14 cellular contexts compared by ENCODE assay signal in the genomic region with DNA sequence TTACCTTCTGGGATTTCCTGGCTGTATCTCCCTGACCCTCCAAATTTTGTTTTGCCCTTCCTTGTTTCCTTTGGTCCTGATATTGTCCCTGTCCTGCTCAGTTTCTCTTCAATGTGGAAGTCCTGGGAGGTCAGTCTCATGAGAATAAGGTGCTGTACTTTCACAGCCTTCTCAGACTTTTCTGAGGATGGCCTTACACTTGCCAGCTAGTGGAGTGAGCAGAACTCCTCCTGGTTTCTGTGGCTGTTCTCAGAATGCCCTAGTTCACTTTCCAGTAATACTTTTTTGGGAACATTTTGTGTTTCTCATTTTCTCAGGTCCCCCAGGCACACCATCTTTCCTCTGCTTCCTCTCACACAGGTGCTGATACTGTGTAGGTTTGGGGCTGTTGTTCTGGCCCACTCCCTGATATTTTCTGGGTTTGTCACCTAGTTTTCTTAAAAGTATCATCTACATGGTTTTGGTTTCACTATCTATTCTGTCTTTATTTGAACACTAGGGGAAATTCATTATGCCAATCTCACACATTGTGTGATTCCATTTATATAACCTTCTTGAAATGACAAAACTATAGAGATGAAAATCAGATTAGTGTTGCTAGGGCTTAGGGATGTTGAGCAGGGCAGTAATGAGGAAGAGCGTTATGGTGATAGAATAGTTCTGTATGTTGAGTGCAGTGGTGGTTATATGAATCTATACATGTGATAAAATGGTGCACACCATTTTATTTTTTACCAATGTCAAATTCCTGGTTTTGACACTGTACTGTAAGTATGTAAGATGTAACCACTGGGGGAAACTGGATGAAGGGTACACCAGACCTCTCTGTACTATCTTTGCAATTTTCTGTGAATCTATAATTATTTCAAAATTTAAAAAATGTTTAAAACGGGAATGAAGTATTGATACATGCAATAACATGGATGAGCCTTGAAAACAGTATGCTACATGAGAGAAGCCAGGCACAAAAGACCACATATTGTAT. TPM values are rescaled to one million over a fixed set of nuclear protein-coding genes. Genes with fewer than 3 reads are reported as not detected.
DNase-seq lines count a peak whose midpoint lies in the region; ATAC-seq and TF ChIP-seq lines count a peak whose summit lies in the region.
"Had no signal": no experiment of that assay in that cellular context is flagged by ENCODE, and none has a peak within 500 bp of the region (broad histone marks: within the 10 kb centered on the region; RNA-seq: fewer than 3 reads in every experiment).

No MANE protein-coding gene starts in this region.

- H3K36me3 Mint-ChIP-seq in activated naive CD4-positive, alpha-beta T cell treated with anti-CD3 and anti-CD28 coated beads, Interleukin-2, amount 10 ng/mL, durations not matched to agents 7 days and 5 days: peaks cover 5% of the 10 kb centered on the region
- peaks cover 18% of the 10 kb centered on the region for H3K36me3 Mint-ChIP-seq in activated naive CD8-positive, alpha-beta T cell treated with anti-CD3 and anti-CD28 coated beads, Interleukin-2, amount 10 ng/mL, durations not matched to agents 7 days and 5 days
- no peaks in the 10 kb centered on the region for H3K36me3 Mint-ChIP-seq in type B pancreatic cell

- CTCF ChIA-PET in activated naive CD4-positive, alpha-beta T cell treated with anti-CD3 and anti-CD28 coated beads, Interleukin-2, amount 10 ng/mL, durations not matched to agents 7 days and 5 days (lab: Charles Lee): no interaction called here

- H3K9me3 Mint-ChIP-seq in activated naive CD4-positive, alpha-beta T cell treated with anti-CD3 and anti-CD28 coated beads, Interleukin-2, amount 10 ng/mL, durations not matched to agents 7 days and 5 days: peaks cover 4% of the 10 kb centered on the region
- peaks cover 1% of the 10 kb centered on the region for H3K9me3 Mint-ChIP-seq in activated naive CD8-positive, alpha-beta T cell treated with anti-CD3 and anti-CD28 coated beads, Interleukin-2, amount 10 ng/mL, durations not matched to agents 7 days and 5 days
- H3K9me3 Mint-ChIP-seq in type B pancreatic cell: no peaks in the 10 kb centered on the region

- POLR2A ChIA-PET in activated naive CD8-positive, alpha-beta T cell treated with anti-CD3 and anti-CD28 coated beads, Interleukin-2, amount 10 ng/mL, durations not matched to agents 7 days and 5 days (lab: Charles Lee): interaction anchor here (1.3 kb wide), 1 partner anchor 141 kb away, joined by 4 read pairs; a partner anchor contains a TSS

- peaks cover 32% of the 10 kb centered on the region for H3K4me1 Mint-ChIP-seq in activated naive CD4-positive, alpha-beta T cell treated with anti-CD3 and anti-CD28 coated beads, Interleukin-2, amount 10 ng/mL, durations not matched to agents 7 days and 5 days
- peaks cover 18% of the 10 kb centered on the region for H3K4me1 Mint-ChIP-seq in activated naive CD8-positive, alpha-beta T cell treated with anti-CD3 and anti-CD28 coated beads, Interleukin-2, amount 10 ng/mL, durations not matched to agents 7 days and 5 days
- no peaks in the 10 kb centered on the region for H3K4me1 Mint-ChIP-seq in type B pancreatic cell (ENCODE audit: unreplicated experiment)

- peak overlapping the region; percentile 71 for H3K27ac Mint-ChIP-seq in activated naive CD4-positive, alpha-beta T cell treated with anti-CD3 and anti-CD28 coated beads, Interleukin-2, amount 10 ng/mL, durations not matched to agents 7 days and 5 days
- H3K27ac Mint-ChIP-seq in activated naive CD8-positive, alpha-beta T cell treated with anti-CD3 and anti-CD28 coated beads, Interleukin-2, amount 10 ng/mL, durations not matched to agents 7 days and 5 days: peak overlapping the region; percentile 66
- H3K27ac Mint-ChIP-seq in type B pancreatic cell: peak overlapping the region; percentile 1

- peak; percentile 25 for DNase-seq in activated naive CD4-positive, alpha-beta T cell treated with anti-CD3 and anti-CD28 coated beads, Interleukin-2, amount 10 ng/mL, durations not matched to agents 7 days and 5 days
- DNase-seq in activated naive CD4-positive, alpha-beta T cell (lab: John Stamatoyannopoulos, UW): no peak
- DNase-seq in activated naive CD8-positive, alpha-beta T cell treated with anti-CD3 and anti-CD28 coated beads, Interleukin-2, amount 10 ng/mL, durations not matched to agents 7 days and 5 days: no peak
- DNase-seq in type B pancreatic cell (ENCODE audit: extremely low spot score, unreplicated experiment) (no peak), NCI-H1417 (lab: John Stamatoyannopoulos, UW) (no peak), COLO829 (ENCODE audit: low spot score) (no peak)
- DNase-seq in stimulated activated CD4-positive, alpha-beta T cell treated with anti-CD3 and anti-CD28 coated beads, Interleukin-1b, Interleukin-23, amount 100 ng/mL, for 48 hours: no peak
- DNase-seq: amygdala; NCI-H1105; NCI-H446 treated with DMSO at 0.1 percent for 48 hours; stimulated activated CD4-positive, alpha-beta T cell treated with anti-CD3 and anti-CD28 coated beads, Interleukin-2, amount 100 ng/mL, for 24 hours; tibial artery had no signal

- no peak overlapping the region for H3K4me3 Mint-ChIP-seq in activated naive CD4-positive, alpha-beta T cell treated with anti-CD3 and anti-CD28 coated beads, Interleukin-2, amount 10 ng/mL, durations not matched to agents 7 days and 5 days
- peak overlapping the region; percentile 68 for H3K4me3 Mint-ChIP-seq in activated naive CD8-positive, alpha-beta T cell treated with anti-CD3 and anti-CD28 coated beads, Interleukin-2, amount 10 ng/mL, durations not matched to agents 7 days and 5 days
- no peak overlapping the region for H3K4me3 Mint-ChIP-seq in type B pancreatic cell

- no peaks in the 10 kb centered on the region for H3K27me3 Mint-ChIP-seq in activated naive CD4-positive, alpha-beta T cell treated with anti-CD3 and anti-CD28 coated beads, Interleukin-2, amount 10 ng/mL, durations not matched to agents 7 days and 5 days
- no peaks in the 10 kb centered on the region for H3K27me3 Mint-ChIP-seq in activated naive CD8-positive, alpha-beta T cell treated with anti-CD3 and anti-CD28 coated beads, Interleukin-2, amount 10 ng/mL, durations not matched to agents 7 days and 5 days
- no peaks in the 10 kb centered on the region for H3K27me3 Mint-ChIP-seq in type B pancreatic cell

- peak; percentile 43 for ATAC-seq in HG03342 (IDR thresholded peaks at IDR 0.05; ENCODE audit: unreplicated experiment)
- ATAC-seq in activated naive CD8-positive, alpha-beta T cell treated with anti-CD3 and anti-CD28 coated beads, Interleukin-2, amount 10 ng/mL, durations not matched to agents 7 days and 5 days (ENCODE audit: low read depth): peak; percentile 55

- no peak for TF ChIP-seq CTCF in type B pancreatic cell (conservative IDR thresholded peaks at IDR 0.05)

RNA-seq across cellular contexts. Expression of a gene that starts 27.2 kb away (rescaled TPM):
- total RNA-seq in activated naive CD8-positive, alpha-beta T cell treated with anti-CD3 and anti-CD28 coated beads, Interleukin-2, amount 10 ng/mL, durations not matched to agents 7 days and 5 days: 10 to 100 TPM; 23.7 to 25.4 TPM
- 47.7 and 48.4 TPM in 2 replicates for total RNA-seq in type B pancreatic cell (ENCODE audit: low replicate concordance)

RNA-seq across cellular contexts. Expression of a gene that starts 39.0 kb away (rescaled TPM):
- 10 to 100 TPM; 40.5 to 41.6 TPM for total RNA-seq in activated naive CD8-positive, alpha-beta T cell treated with anti-CD3 and anti-CD28 coated beads, Interleukin-2, amount 10 ng/mL, durations not matched to agents 7 days and 5 days
- total RNA-seq in type B pancreatic cell (ENCODE audit: low replicate concordance): 29.4 and 67.6 TPM in 2 replicates
- total RNA-seq: SJSA1 had no signal

Comparison
In these comparisons a context has a peak if more than half of its experiments do, and no peak if none do; other contexts are left out.
1. H3K27ac Mint-ChIP-seq: peak in every context shown above with its lines; median percentile 71 in activated naive CD4-positive, alpha-beta T cell treated with anti-CD3 and anti-CD28 coated beads, Interleukin-2, amount 10 ng/mL, durations not matched to agents 7 days and 5 days; 66 in activated naive CD8-positive, alpha-beta T cell treated with anti-CD3 and anti-CD28 coated beads, Interleukin-2, amount 10 ng/mL, durations not matched to agents 7 days and 5 days; 1 in type B pancreatic cell.